ENCODE assay signal across 16 cellular contexts in the genomic region with DNA sequence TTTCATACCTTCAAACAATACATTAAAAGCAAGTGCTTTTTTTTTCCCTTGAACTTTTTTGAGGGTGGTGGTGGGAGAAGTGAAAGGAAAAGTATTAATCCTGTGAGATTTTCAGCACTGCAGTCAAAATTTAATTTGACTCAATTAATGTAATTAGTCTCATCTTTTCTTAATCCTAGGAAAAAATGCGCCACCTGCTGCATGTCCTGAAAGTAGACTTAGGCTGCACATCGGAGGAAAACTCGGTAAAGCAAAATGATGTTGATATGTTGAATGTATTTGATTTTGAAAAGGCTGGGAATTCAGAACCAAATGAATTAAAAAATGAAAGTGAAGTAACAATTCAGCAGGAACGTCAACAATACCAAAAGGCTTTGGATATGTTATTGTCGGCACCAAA. TPM values are rescaled to one million over a fixed set of nuclear protein-coding genes. Genes with fewer than 3 reads are reported as not detected.
DNase-seq lines count a peak whose midpoint lies in the region; ATAC-seq and TF ChIP-seq lines count a peak whose summit lies in the region.
"Had no signal": no experiment of that assay in that cellular context is flagged by ENCODE, and none has a peak within 500 bp of the region (broad histone marks: within the 10 kb centered on the region; RNA-seq: fewer than 3 reads in every experiment).

No MANE protein-coding gene starts in this region.

- H3K9me3 ChIP-seq in AG04450 (ENCODE audit: control insufficient read depth, insufficient read depth, low read length) (no peaks in the 10 kb centered on the region), thyroid gland (no peaks in the 10 kb centered on the region)
- H3K9me3 ChIP-seq: colonic mucosa, prostate gland had no signal

- H3K27me3 ChIP-seq in AG04450 (ENCODE audit: control insufficient read depth, insufficient read depth, low read length) = no peaks in the 10 kb centered on the region
- no peaks in the 10 kb centered on the region for H3K27me3 ChIP-seq in thyroid gland
- H3K27me3 ChIP-seq: colonic mucosa had no signal

- POLR2A ChIA-PET in AG04450 (lab: Yijun Ruan, JAX) = no interaction called here

- no peaks in the 10 kb centered on the region for H3K4me1 ChIP-seq in thyroid gland
- H3K4me1 ChIP-seq: colonic mucosa, prostate gland had no signal

- TF ChIP-seq CTCF in AG04450 (IDR thresholded peaks at IDR 0.05; ENCODE audit: low read depth, low read length) (peak; percentile 47), LNCaP clone FGC (IDR thresholded peaks at IDR 0.05; ENCODE audit: control insufficient read depth, extremely low read depth, insufficient read depth) (peak; percentile 47), astrocyte of the cerebellum (IDR thresholded peaks at IDR 0.05; ENCODE audit: low read depth, low read length, missing control alignments) (peak; percentile 43), thyroid gland (IDR thresholded peaks at IDR 0.05) (no peak)

- no peak for TF ChIP-seq POLR2A in thyroid gland (IDR thresholded peaks at IDR 0.05)

- no peak for ATAC-seq in HG02798 (IDR thresholded peaks at IDR 0.05; ENCODE audit: poor library complexity, unreplicated experiment)
- no peak for ATAC-seq in HG02678 (IDR thresholded peaks at IDR 0.05; ENCODE audit: unreplicated experiment)
- ATAC-seq: GM12878; stimulated activated effector memory CD8-positive, alpha-beta T cell treated with anti-CD3 and anti-CD28 coated beads, Interleukin-12 subunit alpha, Interleukin-12 subunit beta, amount 100 ng/mL, for 72 hours had no signal

- CTCF ChIA-PET in AG04450 (lab: Charles Lee) = interaction anchor here (0.7 to 2.4 kb wide), 2 partner anchors 140 to 248 kb away, joined by 3 to 9 read pairs; no protein-coding TSS in a partner anchor

- intact Hi-C loops in thyroid gland (cut with DNase I) = no loop called here

- H3K4me3 ChIP-seq in AG04450 (ENCODE audit: low read depth, low read length) (no peak overlapping the region), LNCaP clone FGC (ENCODE audit: low read depth, low read length) (no peak overlapping the region), astrocyte of the cerebellum (ENCODE audit: low read depth, low read length) (no peak overlapping the region), thyroid gland (replicated peaks in 1 of 3) (no peak overlapping the region)
- H3K4me3 ChIP-seq: colonic mucosa, GM12878, prostate gland had no signal

- H3K36me3 ChIP-seq in thyroid gland = peaks cover 0 to 12% of the 10 kb centered on the region in 2 donors
- H3K36me3 ChIP-seq: colonic mucosa, prostate gland had no signal

- in situ Hi-C loops in astrocyte of the cerebellum (cut with HindIII; ENCODE audit: low sequenced_read_pairs) = no loop called here

- 95 to 96% methylated on average over 5 of the region's 5 CpGs for WGBS in thyroid gland, 2 donors

- no peak for DNase-seq in AG04450 (ENCODE audit: low read depth, low spot score)
- no peak for DNase-seq in LNCaP clone FGC (ENCODE audit: low read depth)
- DNase-seq in astrocyte of the cerebellum (ENCODE audit: low read depth) = no peak
- DNase-seq in globus pallidus (ENCODE audit: low spot score) = peak; percentile 3
- no peak for DNase-seq in caudate nucleus (lab: John Stamatoyannopoulos, UW)
- DNase-seq in thyroid gland = no peak
- DNase-seq: activated B cell treated with CpG ODN at 0.5 μM for 24 hours, activated T-cell treated with anti-CD3 and anti-CD28 coated beads for 4 hours, colonic mucosa, Karpas-422, NCI-H2029 treated with DMSO at 0.1 percent for 48 hours had no signal

- H3K27ac ChIP-seq in AG04450 (ENCODE audit: low read depth, low read length) (no peak overlapping the region), caudate nucleus (ENCODE audit: low read depth, low read length) (no peak overlapping the region), thyroid gland (no peak overlapping the region)
- H3K27ac ChIP-seq: colonic mucosa, prostate gland had no signal

RNA-seq across cellular contexts. Expression of gene SPATA7, which starts 52.2 kb away (rescaled TPM):
- polyA plus RNA-seq in AG04450 (2011; rRNA removed) = 15.9 and 22.7 TPM in 2 replicates
- polyA minus RNA-seq in AG04450 (2011; rRNA and poly(A)+ RNA removed) = 14.5 and 15.1 TPM in 2 replicates
- 10 to 100 TPM; 51.0 to 57.6 (median 52.2) TPM for total RNA-seq in thyroid gland

Comparison
In these comparisons a context has a peak if more than half of its experiments do, and no peak if none do; other contexts are left out.
1. CTCF ChIP-seq: peak in AG04450 (single experiment), LNCaP clone FGC (single experiment) and astrocyte of the cerebellum (single experiment); none in thyroid gland (0 of 6).